In genomic region chr6:16319813-16320532, GRCh38 we compare ENCODE assay signal across 1 cellular context.
TF ChIP-seq lines count a peak whose summit lies in the region.

No MANE protein-coding gene starts in this region.

TF ChIP-seq in GM12878, 131 proteins besides CTCF, POLR2A, EP300 and RAD21 (continued from another document and continues in another):
- TF ChIP-seq, protein P1, sequence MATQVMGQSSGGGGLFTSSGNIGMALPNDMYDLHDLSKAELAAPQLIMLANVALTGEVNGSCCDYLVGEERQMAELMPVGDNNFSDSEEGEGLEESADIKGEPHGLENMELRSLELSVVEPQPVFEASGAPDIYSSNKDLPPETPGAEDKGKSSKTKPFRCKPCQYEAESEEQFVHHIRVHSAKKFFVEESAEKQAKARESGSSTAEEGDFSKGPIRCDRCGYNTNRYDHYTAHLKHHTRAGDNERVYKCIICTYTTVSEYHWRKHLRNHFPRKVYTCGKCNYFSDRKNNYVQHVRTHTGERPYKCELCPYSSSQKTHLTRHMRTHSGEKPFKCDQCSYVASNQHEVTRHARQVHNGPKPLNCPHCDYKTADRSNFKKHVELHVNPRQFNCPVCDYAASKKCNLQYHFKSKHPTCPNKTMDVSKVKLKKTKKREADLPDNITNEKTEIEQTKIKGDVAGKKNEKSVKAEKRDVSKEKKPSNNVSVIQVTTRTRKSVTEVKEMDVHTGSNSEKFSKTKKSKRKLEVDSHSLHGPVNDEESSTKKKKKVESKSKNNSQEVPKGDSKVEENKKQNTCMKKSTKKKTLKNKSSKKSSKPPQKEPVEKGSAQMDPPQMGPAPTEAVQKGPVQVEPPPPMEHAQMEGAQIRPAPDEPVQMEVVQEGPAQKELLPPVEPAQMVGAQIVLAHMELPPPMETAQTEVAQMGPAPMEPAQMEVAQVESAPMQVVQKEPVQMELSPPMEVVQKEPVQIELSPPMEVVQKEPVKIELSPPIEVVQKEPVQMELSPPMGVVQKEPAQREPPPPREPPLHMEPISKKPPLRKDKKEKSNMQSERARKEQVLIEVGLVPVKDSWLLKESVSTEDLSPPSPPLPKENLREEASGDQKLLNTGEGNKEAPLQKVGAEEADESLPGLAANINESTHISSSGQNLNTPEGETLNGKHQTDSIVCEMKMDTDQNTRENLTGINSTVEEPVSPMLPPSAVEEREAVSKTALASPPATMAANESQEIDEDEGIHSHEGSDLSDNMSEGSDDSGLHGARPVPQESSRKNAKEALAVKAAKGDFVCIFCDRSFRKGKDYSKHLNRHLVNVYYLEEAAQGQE (IDR thresholded peaks at IDR 0.05; ENCODE audit: low read depth, low read length) = no peak
- TF ChIP-seq POLR2AphosphoS5 (IDR thresholded peaks at IDR 0.05; ENCODE audit: low read length) (no peak), ZBTB33 (IDR thresholded peaks at IDR 0.05) (no peak), CBX5 (IDR thresholded peaks at IDR 0.05; ENCODE audit: low read depth) (0 out of 2 replicates have a peak, but pooled peaks have one; percentile 52), GABPA (IDR thresholded peaks at IDR 0.05; ENCODE audit: low read depth) (no peak), LARP7 (IDR thresholded peaks at IDR 0.05) (no peak), MTA2 (IDR thresholded peaks at IDR 0.05; ENCODE audit: low read depth) (peak; percentile 50), ASH2L (IDR thresholded peaks at IDR 0.05; ENCODE audit: borderline replicate concordance, low read depth) (0 out of 2 replicates have a peak, but pooled peaks have one; percentile 15), RB1 (IDR thresholded peaks at IDR 0.05; ENCODE audit: borderline replicate concordance) (no peak), TCF12 (IDR thresholded peaks at IDR 0.05; ENCODE audit: low read depth, low read length) (no peak), YY1 (IDR thresholded peaks at IDR 0.05; ENCODE audit: low read depth, low read length) (no peak), ATF2 (IDR thresholded peaks at IDR 0.05; ENCODE audit: low read length) (peak; percentile 66), DPF2 (IDR thresholded peaks at IDR 0.05) (peak; percentile 69), HDAC6 (IDR thresholded peaks at IDR 0.05; ENCODE audit: unreplicated experiment) (no peak), POU2F2 (IDR thresholded peaks at IDR 0.05; ENCODE audit: borderline replicate concordance, low read depth, low read length) (peak; percentile 88; the same call in 1 of the 3 replicates), JUNB (IDR thresholded peaks at IDR 0.05) (peak; percentile 52), CHD1 (IDR thresholded peaks at IDR 0.05; ENCODE audit: low read depth, low read length) (no peak), FOXK2 (IDR thresholded peaks at IDR 0.05) (no peak), ZNF274 (IDR thresholded peaks at IDR 0.05; ENCODE audit: insufficient read depth, insufficient read length) (no peak), SIX5 (IDR thresholded peaks at IDR 0.05; ENCODE audit: low read depth, low read length, severe bottlenecking) (no peak), STAT3 (IDR thresholded peaks at IDR 0.05; ENCODE audit: low read depth, low read length) (no peak), MEF2B (IDR thresholded peaks at IDR 0.05; ENCODE audit: partially characterized antibody, poor library complexity, severe bottlenecking) (peak; percentile 85), BHLHE40 (IDR thresholded peaks at IDR 0.05; ENCODE audit: borderline replicate concordance in 1 of 2, low read depth in 2 of 2, low read length in 1 of 2) (peak; percentile 58 to 78), ZBTB4 (CRISPR knock-in tag; IDR thresholded peaks at IDR 0.05) (no peak), HSF1 (IDR thresholded peaks at IDR 0.05; ENCODE audit: low read depth, low read length) (no peak), KAT2A (conservative IDR thresholded peaks at IDR 0.05; ENCODE audit: control insufficient read depth, low read depth, low read length) (no peak), EZH2 (IDR thresholded peaks at IDR 0.05; ENCODE audit: borderline replicate concordance, control insufficient read depth, low read depth, low read length) (no peak), RELA (IDR thresholded peaks at IDR 0.05; ENCODE audit: borderline replicate concordance, partially characterized antibody) (no peak), CEBPB (IDR thresholded peaks at IDR 0.05; ENCODE audit: borderline replicate concordance in 1 of 2, low read depth in 2 of 2, low read length in 2 of 2) (no peak), ZBTB11 (CRISPR knock-in tag; IDR thresholded peaks at IDR 0.05) (no peak), NFIC (IDR thresholded peaks at IDR 0.05; ENCODE audit: low read depth, low read length) (peak; percentile 76), ZNF622 (IDR thresholded peaks at IDR 0.05) (no peak), USF1 (IDR thresholded peaks at IDR 0.05; ENCODE audit: borderline replicate concordance, extremely low read length, insufficient read depth, low read depth, low read length) (no peak)
- TF ChIP-seq, protein P2, sequence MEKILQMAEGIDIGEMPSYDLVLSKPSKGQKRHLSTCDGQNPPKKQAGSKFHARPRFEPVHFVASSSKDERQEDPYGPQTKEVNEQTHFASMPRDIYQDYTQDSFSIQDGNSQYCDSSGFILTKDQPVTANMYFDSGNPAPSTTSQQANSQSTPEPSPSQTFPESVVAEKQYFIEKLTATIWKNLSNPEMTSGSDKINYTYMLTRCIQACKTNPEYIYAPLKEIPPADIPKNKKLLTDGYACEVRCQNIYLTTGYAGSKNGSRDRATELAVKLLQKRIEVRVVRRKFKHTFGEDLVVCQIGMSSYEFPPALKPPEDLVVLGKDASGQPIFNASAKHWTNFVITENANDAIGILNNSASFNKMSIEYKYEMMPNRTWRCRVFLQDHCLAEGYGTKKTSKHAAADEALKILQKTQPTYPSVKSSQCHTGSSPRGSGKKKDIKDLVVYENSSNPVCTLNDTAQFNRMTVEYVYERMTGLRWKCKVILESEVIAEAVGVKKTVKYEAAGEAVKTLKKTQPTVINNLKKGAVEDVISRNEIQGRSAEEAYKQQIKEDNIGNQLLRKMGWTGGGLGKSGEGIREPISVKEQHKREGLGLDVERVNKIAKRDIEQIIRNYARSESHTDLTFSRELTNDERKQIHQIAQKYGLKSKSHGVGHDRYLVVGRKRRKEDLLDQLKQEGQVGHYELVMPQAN (conservative IDR thresholded peaks at IDR 0.05) = no peak
- TF ChIP-seq, protein P3, sequence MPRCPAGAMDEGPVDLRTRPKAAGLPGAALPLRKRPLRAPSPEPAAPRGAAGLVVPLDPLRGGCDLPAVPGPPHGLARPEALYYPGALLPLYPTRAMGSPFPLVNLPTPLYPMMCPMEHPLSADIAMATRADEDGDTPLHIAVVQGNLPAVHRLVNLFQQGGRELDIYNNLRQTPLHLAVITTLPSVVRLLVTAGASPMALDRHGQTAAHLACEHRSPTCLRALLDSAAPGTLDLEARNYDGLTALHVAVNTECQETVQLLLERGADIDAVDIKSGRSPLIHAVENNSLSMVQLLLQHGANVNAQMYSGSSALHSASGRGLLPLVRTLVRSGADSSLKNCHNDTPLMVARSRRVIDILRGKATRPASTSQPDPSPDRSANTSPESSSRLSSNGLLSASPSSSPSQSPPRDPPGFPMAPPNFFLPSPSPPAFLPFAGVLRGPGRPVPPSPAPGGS (IDR thresholded peaks at IDR 0.05; ENCODE audit: borderline replicate concordance, insufficient read depth, low read depth, low read length, poor library complexity, severe bottlenecking) = no peak
